Comparison of ENCODE assay signal across 8 cellular contexts in genomic region chr14:72925815-72926291, GRCh38. TPM values are rescaled to one million over a fixed set of nuclear protein-coding genes. Genes with fewer than 3 reads are reported as not detected.
A peak's percentile ranks its signal among the peaks of the same experiment; 100 is the strongest.
DNase-seq lines count a peak whose midpoint lies in the region; ATAC-seq and TF ChIP-seq lines count a peak whose summit lies in the region.

No MANE protein-coding gene starts in this region.

- H3K4me1 ChIP-seq in A673 (ENCODE audit: insufficient read depth, low read length, poor library complexity, severe bottlenecking) (no peaks in the 10 kb centered on the region), HUES6 (ENCODE audit: control insufficient read depth, insufficient read depth, low read length) (peaks cover 8% of the 10 kb centered on the region)

- no peak for TF ChIP-seq CTCF in A673 (conservative IDR thresholded peaks at IDR 0.05; ENCODE audit: low read depth, low read length)
- no peak for TF ChIP-seq CTCF in dorsolateral prefrontal cortex (IDR thresholded peaks at IDR 0.05 in 54 of 56, conservative IDR thresholded peaks at IDR 0.05 in 2 of 56; ENCODE audit: low read depth in 1 of 56, partially characterized antibody in 56 of 56)

- H3K4me3 Mint-ChIP-seq in natural killer cell treated with Interleukin-12 subunit alpha and Interleukin-12 subunit beta and Interleukin-15 and Interleukin-18, amount 100 ng/mL, for 72 hours = peak overlapping the region; percentile 91

- H3K4me3 ChIP-seq in A673 (ENCODE audit: low read depth, low read length, poor library complexity, severe bottlenecking) = peak overlapping the region; percentile 84
- peak overlapping the region; percentile 67 for H3K4me3 ChIP-seq in HUES6 (ENCODE audit: low read depth, low read length)
- peak overlapping the region; percentile 59 to 98 (median 86) for H3K4me3 ChIP-seq in dorsolateral prefrontal cortex

- H3K36me3 ChIP-seq in A673 (ENCODE audit: insufficient read depth, low read length, poor library complexity, severe bottlenecking) (no peaks in the 10 kb centered on the region), HUES6 (ENCODE audit: control insufficient read depth, insufficient read depth, low read length) (no peaks in the 10 kb centered on the region)

- CTCF ChIA-PET in A673 (lab: Charles Lee) = no interaction called here

- H3K36me3 Mint-ChIP-seq in natural killer cell treated with Interleukin-12 subunit alpha and Interleukin-12 subunit beta and Interleukin-15 and Interleukin-18, amount 100 ng/mL, for 72 hours = no peaks in the 10 kb centered on the region

- POLR2A ChIA-PET in A673 (lab: Charles Lee; ENCODE audit: low non-redundant PET) = no interaction called here

- H3K27ac ChIP-seq in A673 (ENCODE audit: low read depth, low read length, poor library complexity, severe bottlenecking) (no peak overlapping the region), HUES6 (ENCODE audit: low read depth, low read length) (no peak overlapping the region), dorsolateral prefrontal cortex (peak overlapping the region in 23 of 59 donors; percentile 1 to 71 (median 50))

- peak overlapping the region; percentile 61 for H3K9ac ChIP-seq in HUES6 (ENCODE audit: low read length)

- H3K27me3 ChIP-seq in A673 (replicated peaks; ENCODE audit: insufficient read depth, low read depth, low read length, poor library complexity) (no peaks in the 10 kb centered on the region), HUES6 (ENCODE audit: control insufficient read depth, insufficient read depth, low read length) (peaks cover 8% of the 10 kb centered on the region), dorsolateral prefrontal cortex (no peaks in the 10 kb centered on the region)

- peaks cover 0 to 16% of the 10 kb centered on the region in 2 donors for H3K4me1 Mint-ChIP-seq in natural killer cell treated with Interleukin-12 subunit alpha and Interleukin-12 subunit beta and Interleukin-15 and Interleukin-18, amount 100 ng/mL, for 72 hours (ENCODE audit: low read depth in 2 of 2)

- BruUV-seq in A673 (replicated peaks; lab: Mats Ljungman, UMichigan) = no TSS peak

- DNase-seq in A673 (ENCODE audit: low spot score) (no peak), dorsolateral prefrontal cortex (no peak), medulla oblongata (ENCODE audit: extremely low spot score) (no peak), iPS-NIHi11 (ENCODE audit: low spot score) (no peak), NCI-H1417 treated with DMSO at 0.1 percent for 48 hours (lab: John Stamatoyannopoulos, UW) (no peak)
- DNase-seq in natural killer cell treated with Interleukin-12 subunit alpha and Interleukin-12 subunit beta and Interleukin-15 and Interleukin-18, amount 100 ng/mL, for 72 hours (ENCODE audit: low spot score) = no peak

- peak; percentile 18 for ATAC-seq in GM19452 (IDR thresholded peaks at IDR 0.05; ENCODE audit: unreplicated experiment)
- ATAC-seq in natural killer cell treated with Interleukin-12 subunit alpha and Interleukin-12 subunit beta and Interleukin-15 and Interleukin-18, amount 100 ng/mL, for 72 hours = no peak

- peak overlapping the region; percentile 58 to 83 for H3K27ac Mint-ChIP-seq in natural killer cell treated with Interleukin-12 subunit alpha and Interleukin-12 subunit beta and Interleukin-15 and Interleukin-18, amount 100 ng/mL, for 72 hours

- H3K9me3 Mint-ChIP-seq in natural killer cell treated with Interleukin-12 subunit alpha and Interleukin-12 subunit beta and Interleukin-15 and Interleukin-18, amount 100 ng/mL, for 72 hours = no peaks in the 10 kb centered on the region

- H3K27me3 Mint-ChIP-seq in natural killer cell treated with Interleukin-12 subunit alpha and Interleukin-12 subunit beta and Interleukin-15 and Interleukin-18, amount 100 ng/mL, for 72 hours = peaks cover 4 to 13% of the 10 kb centered on the region in 2 donors

- intact Hi-C loops in A673 (cut with micrococcal nuclease; ENCODE audit: unreplicated experiment) = loop anchor here (2.0 kb wide), 1 partner anchor 17 kb away; no protein-coding TSS in a partner anchor
- intact Hi-C loops in dorsolateral prefrontal cortex (cut with DNase I) = loop anchor here (2.0 kb wide), 2 partner anchors 33 to 101 kb away; partner anchors contain the start of gene ZFYVE1 (in 1 of the 2)

- H3K9me3 ChIP-seq in A673 (ENCODE audit: low read depth, low read length, poor library complexity, severe bottlenecking) = no peaks in the 10 kb centered on the region
- no peaks in the 10 kb centered on the region for H3K9me3 ChIP-seq in HUES6 (ENCODE audit: control insufficient read depth, insufficient read depth, low read depth, low read length)

RNA-seq across cellular contexts. Expression of gene DCAF4, which starts 0.4 kb away (rescaled TPM):
- 23.4 and 25.1 TPM in 2 replicates for total RNA-seq in A673 (2021)
- 10 to 100 TPM in 119 of 120 experiments, 1 to 10 TPM in 1; 7.9 to 32.3 (median 20.1) TPM for total RNA-seq in dorsolateral prefrontal cortex
- total RNA-seq in natural killer cell treated with Interleukin-12 subunit alpha and Interleukin-12 subunit beta and Interleukin-15 and Interleukin-18, amount 100 ng/mL, for 72 hours = 10 to 100 TPM; 15.1 to 20.6 TPM

RNA-seq across cellular contexts. Expression of gene DPF3, which starts 32.0 kb away (rescaled TPM):
- 15.7 and 17.6 TPM in 2 replicates for total RNA-seq in A673 (2021)
- 10 to 100 TPM; 11.7 to 36.8 (median 19.0) TPM for total RNA-seq in dorsolateral prefrontal cortex
- 10 to 100 TPM; 11.8 to 13.2 TPM for total RNA-seq in natural killer cell treated with Interleukin-12 subunit alpha and Interleukin-12 subunit beta and Interleukin-15 and Interleukin-18, amount 100 ng/mL, for 72 hours
